ENCODE assay signal across 20 cellular contexts in the genomic region with DNA sequence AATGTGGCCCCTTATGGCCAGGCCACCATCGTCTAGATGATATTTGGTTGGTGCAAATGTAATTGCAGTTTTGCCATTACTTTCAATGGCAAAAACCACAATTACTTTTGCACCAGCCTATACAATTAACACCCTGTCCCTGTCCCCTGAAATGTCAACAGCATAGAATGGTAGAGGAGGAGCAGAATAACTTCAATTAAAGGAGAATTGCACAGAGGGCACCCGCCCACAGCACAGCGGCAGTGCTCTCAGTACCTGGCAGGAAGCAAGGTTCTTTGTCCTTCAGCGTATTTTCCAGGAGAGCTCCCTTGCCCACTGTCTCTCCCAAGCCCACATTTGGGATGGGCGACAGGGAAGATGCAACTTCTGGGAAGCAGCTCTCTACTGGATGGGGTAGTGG.
"Had no signal": no experiment of that assay in that cellular context is flagged by ENCODE, and none has a peak within 500 bp of the region (broad histone marks: within the 10 kb centered on the region; RNA-seq: fewer than 3 reads in every experiment).

No MANE protein-coding gene starts in this region.

- H3K4me2 ChIP-seq: hepatocyte, smooth muscle cell had no signal

- H3K4me3 Mint-ChIP-seq: endodermal cell; naive thymus-derived CD8-positive, alpha-beta T cell; neural crest cell had no signal

- H2AFZ ChIP-seq: hepatocyte had no signal

- H3K9me3 ChIP-seq: colonic mucosa, ovary, upper lobe of right lung, vagina had no signal

- H3K4me3 ChIP-seq: colonic mucosa, hepatocyte, ovary, smooth muscle cell, upper lobe of right lung, vagina had no signal

- H3K36me3 Mint-ChIP-seq: naive thymus-derived CD8-positive, alpha-beta T cell had no signal

- H3K79me2 ChIP-seq: hepatocyte had no signal

- H3K4me1 ChIP-seq: colonic mucosa, upper lobe of right lung, vagina had no signal

- ATAC-seq: left lobe of liver; naive thymus-derived CD8-positive, alpha-beta T cell; right cardiac atrium; upper lobe of right lung had no signal

- H3K27me3 ChIP-seq: colonic mucosa, hepatocyte, ovary, vagina had no signal

- H3K27ac ChIP-seq: colonic mucosa, hepatocyte, ovary, upper lobe of right lung, vagina had no signal

- H3K9me3 Mint-ChIP-seq: naive thymus-derived CD8-positive, alpha-beta T cell had no signal

- H3K36me3 ChIP-seq: colonic mucosa, ovary, upper lobe of right lung, vagina had no signal

- DNase-seq: colonic mucosa; dermis blood vessel endothelial cell; effector CD4-positive, alpha-beta T cell; foreskin melanocyte; kidney glomerular epithelial cell; mammary epithelial cell; naive thymus-derived CD8-positive, alpha-beta T cell; nucleus accumbens; ovary; right cardiac atrium; stimulated activated CD4-positive, alpha-beta T cell treated with anti-CD3 and anti-CD28 coated beads, Interleukin-2, amount 100 ng/mL, for 48 hours; stimulated activated naive CD4-positive, alpha-beta T cell treated with Interleukin-2 at 50 U/mL for 16 hours; upper lobe of right lung had no signal

- H3K27ac Mint-ChIP-seq: endodermal cell, progenitor cell of endocrine pancreas had no signal
